ENCODE assay signal across 17 cellular contexts in genomic region chr10:87764072-87764934, GRCh38.
"Had no signal": no experiment of that assay in that cellular context is flagged by ENCODE, and none has a peak within 500 bp of the region (broad histone marks: within the 10 kb centered on the region; RNA-seq: fewer than 3 reads in every experiment).

No MANE protein-coding gene starts in this region.

- H3K36me3 ChIP-seq: ovary, uterus had no signal

- ATAC-seq: esophagus mucosa, heart left ventricle, left colon, left ventricle myocardium superior, right cardiac atrium had no signal

- H3K4me1 ChIP-seq: tibial artery, upper lobe of left lung, uterus had no signal

- H3K27me3 ChIP-seq: heart left ventricle, ovary, tibial artery, upper lobe of left lung, uterus had no signal

- H3K27ac ChIP-seq: heart left ventricle, ovary, tibial artery, upper lobe of left lung, uterus had no signal

- DNase-seq: effector memory CD4-positive, alpha-beta T cell; heart left ventricle; hippocampal formation; left colon; left ventricle myocardium superior; mesenchymal stem cell; midbrain; ovary; right cardiac atrium; small intestine; stimulated activated CD4-positive, alpha-beta T cell treated with anti-CD3 and anti-CD28 coated beads, Interleukin-12 subunit alpha, Interleukin-12 subunit beta, amount 100 ng/mL, for 4 hours; stimulated activated naive CD4-positive, alpha-beta T cell treated with Interleukin-2 at 50 U/mL for 16 hours; tibial artery; upper lobe of left lung; uterus had no signal

- H3K4me3 ChIP-seq: heart left ventricle, lung, ovary, tibial artery, upper lobe of left lung, uterus had no signal

- H3K9me3 ChIP-seq: heart left ventricle, ovary, tibial artery, upper lobe of left lung, uterus had no signal
